ENCODE assay signal across 19 cellular contexts in genomic region chr2:105813045-105813315, GRCh38.
DNase-seq lines count a peak whose midpoint lies in the region; ATAC-seq and TF ChIP-seq lines count a peak whose summit lies in the region.
"Had no signal": no experiment of that assay in that cellular context is flagged by ENCODE, and none has a peak within 500 bp of the region (broad histone marks: within the 10 kb centered on the region; RNA-seq: fewer than 3 reads in every experiment).

No MANE protein-coding gene starts in this region.

- peaks cover 0 to 60% (median 43%) of the 10 kb centered on the region in 4 donors for H3K4me1 ChIP-seq in tibial artery

- H3K36me3 Mint-ChIP-seq in activated naive CD4-positive, alpha-beta T cell treated with anti-CD3 and anti-CD28 coated beads, Interleukin-2, amount 50 U/mL, for 24 hours: peaks cover 18% of the 10 kb centered on the region
- peaks cover 23% of the 10 kb centered on the region for H3K36me3 Mint-ChIP-seq in activated naive CD8-positive, alpha-beta T cell
- peaks cover 13% of the 10 kb centered on the region for H3K36me3 Mint-ChIP-seq in mesothelial cell of epicardium

- H3K9me3 Mint-ChIP-seq in activated naive CD4-positive, alpha-beta T cell treated with anti-CD3 and anti-CD28 coated beads, Interleukin-2, amount 50 U/mL, for 24 hours: peaks cover 6% of the 10 kb centered on the region
- H3K9me3 Mint-ChIP-seq in activated naive CD8-positive, alpha-beta T cell (ENCODE audit: low read depth): peaks cover 4% of the 10 kb centered on the region
- H3K9me3 Mint-ChIP-seq in mesothelial cell of epicardium: no peaks in the 10 kb centered on the region
- H3K9me3 Mint-ChIP-seq: CD14-positive monocyte, H9 had no signal

- no peak for DNase-seq in activated naive CD4-positive, alpha-beta T cell treated with Interleukin-2 at 50 U/mL for 16 hours
- DNase-seq in mesothelial cell of epicardium (ENCODE audit: low spot score in 2 of 2, unreplicated experiment in 2 of 2) (no peak), tibial artery (no peak), foreskin melanocyte (no peak), inferior parietal cortex (ENCODE audit: extremely low spot score) (no peak)
- DNase-seq: activated CD4-positive, CD25-positive, alpha-beta regulatory T cell; activated effector memory CD4-positive, alpha-beta T cell treated with anti-CD3 and anti-CD28 coated beads, Interleukin-2, amount 50 U/mL, for 16 hours; H9; islet precursor cell; NCI-H1436; NCI-H748 treated with DMSO at 0.1 percent for 48 hours; OCI-M1; small intestine; stimulated activated CD4-positive, alpha-beta T cell treated with anti-CD3 and anti-CD28 coated beads, Interleukin-2, amount 100 ng/mL, for 48 hours had no signal

- H3K27ac ChIP-seq in tibial artery: peak overlapping the region; percentile 34 to 48

- peaks cover 90% of the 10 kb centered on the region for H3K4me1 Mint-ChIP-seq in activated naive CD4-positive, alpha-beta T cell treated with anti-CD3 and anti-CD28 coated beads, Interleukin-2, amount 50 U/mL, for 24 hours
- peaks cover 96% of the 10 kb centered on the region for H3K4me1 Mint-ChIP-seq in activated naive CD8-positive, alpha-beta T cell (ENCODE audit: low read depth)
- peaks cover 35% of the 10 kb centered on the region for H3K4me1 Mint-ChIP-seq in mesothelial cell of epicardium

- intact Hi-C loops in tibial artery (cut with DNase I; ENCODE audit: low total_unique reads): loop anchor here (5.0 kb wide), 1 partner anchor 236 kb away; no protein-coding TSS in a partner anchor

- H3K27ac Mint-ChIP-seq in activated naive CD4-positive, alpha-beta T cell treated with anti-CD3 and anti-CD28 coated beads, Interleukin-2, amount 50 U/mL, for 24 hours: peak overlapping the region; percentile 65
- H3K27ac Mint-ChIP-seq in activated naive CD8-positive, alpha-beta T cell: peak overlapping the region; percentile 95
- peak overlapping the region; percentile 61 for H3K27ac Mint-ChIP-seq in mesothelial cell of epicardium
- H3K27ac Mint-ChIP-seq: CD14-positive monocyte had no signal

- ATAC-seq in HG02852 (IDR thresholded peaks at IDR 0.05; ENCODE audit: unreplicated experiment): no peak
- ATAC-seq: natural killer cell treated with Interleukin-12 subunit alpha and Interleukin-12 subunit beta and Interleukin-15 and Interleukin-18, amount 100 ng/mL, for 72 hours had no signal

- TF ChIP-seq CTCF in mesothelial cell of epicardium (IDR thresholded peaks at IDR 0.05; ENCODE audit: unreplicated experiment) (no peak), tibial artery (IDR thresholded peaks at IDR 0.05) (no peak)

- no peaks in the 10 kb centered on the region for H3K27me3 ChIP-seq in tibial artery

- H3K27me3 Mint-ChIP-seq in activated naive CD4-positive, alpha-beta T cell treated with anti-CD3 and anti-CD28 coated beads, Interleukin-2, amount 50 U/mL, for 24 hours: no peaks in the 10 kb centered on the region
- no peaks in the 10 kb centered on the region for H3K27me3 Mint-ChIP-seq in activated naive CD8-positive, alpha-beta T cell
- H3K27me3 Mint-ChIP-seq in mesothelial cell of epicardium (ENCODE audit: low read depth): no peaks in the 10 kb centered on the region
- H3K27me3 Mint-ChIP-seq: natural killer cell treated with Interleukin-12 subunit alpha and Interleukin-12 subunit beta and Interleukin-15 and Interleukin-18, amount 100 ng/mL, for 72 hours had no signal

- peaks cover 0 to 9% (median 0%) of the 10 kb centered on the region in 3 donors for H3K36me3 ChIP-seq in tibial artery

- no peaks in the 10 kb centered on the region for H3K9me3 ChIP-seq in tibial artery

- H3K4me3 Mint-ChIP-seq in activated naive CD4-positive, alpha-beta T cell treated with anti-CD3 and anti-CD28 coated beads, Interleukin-2, amount 50 U/mL, for 24 hours: no peak overlapping the region
- H3K4me3 Mint-ChIP-seq in activated naive CD8-positive, alpha-beta T cell: peak overlapping the region; percentile 36
- H3K4me3 Mint-ChIP-seq in mesothelial cell of epicardium: no peak overlapping the region
- H3K4me3 Mint-ChIP-seq: CD14-positive monocyte; H9; natural killer cell treated with Interleukin-12 subunit alpha and Interleukin-12 subunit beta and Interleukin-15 and Interleukin-18, amount 100 ng/mL, for 72 hours had no signal

- no peak overlapping the region for H3K4me3 ChIP-seq in tibial artery
